Comparison of ENCODE assay signal across 10 cellular contexts in the genomic region with DNA sequence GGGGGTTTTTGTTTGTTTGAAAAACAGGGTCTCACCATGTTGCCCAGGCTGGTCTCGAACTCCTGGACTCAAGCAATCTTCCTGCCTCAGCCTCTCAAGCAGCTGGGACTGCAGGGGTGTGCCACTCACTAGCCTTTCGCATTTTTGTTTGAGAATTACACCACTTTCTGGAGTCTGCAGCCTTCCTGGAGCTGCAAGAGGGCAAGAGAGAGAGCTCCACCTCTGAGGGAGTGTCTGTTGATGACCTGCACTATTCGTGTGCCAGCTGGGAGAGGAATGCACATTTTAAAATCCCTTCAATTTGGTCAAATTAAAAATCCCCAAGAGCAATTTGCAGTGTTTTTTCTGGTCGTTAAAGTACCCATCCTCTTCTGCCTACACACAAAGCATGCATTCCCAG. TPM values are rescaled to one million over a fixed set of nuclear protein-coding genes. Genes with fewer than 3 reads are reported as not detected.
"Had no signal": no experiment of that assay in that cellular context is flagged by ENCODE, and none has a peak within 500 bp of the region (broad histone marks: within the 10 kb centered on the region; RNA-seq: fewer than 3 reads in every experiment).

No MANE protein-coding gene starts in this region.

- H3K27ac ChIP-seq: GM23248, HL-60 had no signal

- H3K4me1 ChIP-seq: HAP-1 had no signal

- DNase-seq: GM23248, GOT3, H7, HFFc6 had no signal

- H3K4me3 ChIP-seq: GM23248, HAP-1 had no signal

- H3K27ac Mint-ChIP-seq: HFFc6, IgD-negative memory B cell had no signal

- H3K27me3 Mint-ChIP-seq: IgD-negative memory B cell had no signal

- ATAC-seq: HCT116, HepG2 had no signal

- H3K36me3 Mint-ChIP-seq: IgD-negative memory B cell had no signal

- H3K9me3 ChIP-seq: HAP-1 had no signal

- H3K9ac ChIP-seq: GM23248 had no signal

- H3K4me1 Mint-ChIP-seq: IgD-negative memory B cell had no signal

- H3K4me3 Mint-ChIP-seq: HFFc6, IgD-negative memory B cell had no signal

- H2AFZ ChIP-seq: GM23248 had no signal

- H3K9me3 Mint-ChIP-seq: HFFc6, IgD-negative memory B cell had no signal

- H3K36me3 ChIP-seq: HAP-1 had no signal

RNA-seq across cellular contexts. Expression of gene CKMT2, which starts 5.0 kb away (rescaled TPM):
- total RNA-seq: GM23248, HFFc6, HT1080 had no signal
